Comparison of ENCODE assay signal across 8 cellular contexts in genomic region chr11:2419638-2420501, GRCh38. TPM values are rescaled to one million over a fixed set of nuclear protein-coding genes. Genes with fewer than 3 reads are reported as not detected.
DNase-seq lines count a peak whose midpoint lies in the region; ATAC-seq and TF ChIP-seq lines count a peak whose summit lies in the region.

No MANE protein-coding gene starts in this region.

- H3K4me3 ChIP-seq in PC-3 (ENCODE audit: low read length) (peak overlapping the region; percentile 13; the same call in 1 of the 2 replicates), neuron (ENCODE audit: low read length) (no peak overlapping the region), tibial nerve (no peak overlapping the region)

- no peaks in the 10 kb centered on the region for H3K9me3 Mint-ChIP-seq in CD4-positive, alpha-beta T cell
- no peaks in the 10 kb centered on the region for H3K9me3 Mint-ChIP-seq in activated T-helper 2 cell treated with anti-CD3 and anti-CD28 coated beads, Interferon-gamma antibody, Interleukin-2, Interleukin-4, amounts not matched to agents 10 μg/mL and 5 μg/mL and 100 μg/mL, durations not matched to agents 14 hours and 24 hours and 36 hours

- no peaks in the 10 kb centered on the region for H3K4me1 Mint-ChIP-seq in CD4-positive, alpha-beta T cell (ENCODE audit: low read depth)
- no peaks in the 10 kb centered on the region for H3K4me1 Mint-ChIP-seq in activated T-helper 2 cell treated with anti-CD3 and anti-CD28 coated beads, Interferon-gamma antibody, Interleukin-2, Interleukin-4, amounts not matched to agents 10 μg/mL and 5 μg/mL and 100 μg/mL, durations not matched to agents 14 hours and 24 hours and 36 hours (ENCODE audit: low read depth)

- H3K27ac ChIP-seq in CD4-positive, alpha-beta T cell (ENCODE audit: low read depth, low read length) = no peak overlapping the region
- H3K27ac ChIP-seq in PC-3 (ENCODE audit: low read length) (no peak overlapping the region), tibial nerve (peak overlapping the region in 1 of 4 donors; percentile 35)

- peak; percentile 35 for ATAC-seq in CD4-positive, alpha-beta T cell (ENCODE audit: poor library complexity)
- ATAC-seq in HG03354 (IDR thresholded peaks at IDR 0.05; ENCODE audit: poor library complexity, severe bottlenecking, unreplicated experiment) = peak; percentile 10
- ATAC-seq in PC-3 = peak; percentile 67
- ATAC-seq in GM21737 (IDR thresholded peaks at IDR 0.05; ENCODE audit: unreplicated experiment) = no peak

- H3K36me3 ChIP-seq in PC-3 (ENCODE audit: low read depth, low read length) (no peaks in the 10 kb centered on the region), neuron (ENCODE audit: insufficient read depth, low read length) (no peaks in the 10 kb centered on the region), tibial nerve (no peaks in the 10 kb centered on the region)

- H3K79me2 ChIP-seq in PC-3 (ENCODE audit: low read length) = no peaks in the 10 kb centered on the region

- no peaks in the 10 kb centered on the region for H3K36me3 Mint-ChIP-seq in CD4-positive, alpha-beta T cell (ENCODE audit: low read depth)
- H3K36me3 Mint-ChIP-seq in activated T-helper 2 cell treated with anti-CD3 and anti-CD28 coated beads, Interferon-gamma antibody, Interleukin-2, Interleukin-4, amounts not matched to agents 10 μg/mL and 5 μg/mL and 100 μg/mL, durations not matched to agents 14 hours and 24 hours and 36 hours (ENCODE audit: low read depth) = no peaks in the 10 kb centered on the region

- CTCF ChIA-PET in CD4-positive, alpha-beta T cell (lab: Charles Lee) = interaction anchor here (0.7 to 3.5 kb wide), 17 partner anchors 11 to 767 kb away, joined by 3 to 89 read pairs (median 4); partner anchors contain the start of genes C11orf21, TRPM5, TSPAN32 and TSSC4
- CTCF ChIA-PET in PC-3 (lab: Charles Lee) = interaction anchor here (0.6 to 2.4 kb wide), 7 partner anchors 19 to 143 kb away, joined by 3 to 44 read pairs (median 4); partner anchors contain the start of gene TSSC4

- TF ChIP-seq CTCF in CD4-positive, alpha-beta T cell (IDR thresholded peaks at IDR 0.05) = peak; percentile 75
- TF ChIP-seq CTCF in PC-3 (conservative IDR thresholded peaks at IDR 0.05; ENCODE audit: low read depth, low read length) = peak; percentile 83
- peak; percentile 75 to 91 (median 83) for TF ChIP-seq CTCF in tibial nerve (IDR thresholded peaks at IDR 0.05)

- no peak for TF ChIP-seq POLR2A in tibial nerve (IDR thresholded peaks at IDR 0.05)

- no peaks in the 10 kb centered on the region for H4K20me1 ChIP-seq in PC-3 (ENCODE audit: low read length)

- 45 to 52% methylated on average over 25 to 31 of the region's 36 CpGs for WGBS in tibial nerve, 2 donors

- no peaks in the 10 kb centered on the region for H3K27me3 ChIP-seq in CD4-positive, alpha-beta T cell (ENCODE audit: control insufficient read depth, insufficient read depth, low read length)
- no peaks in the 10 kb centered on the region for H3K27me3 ChIP-seq in PC-3 (ENCODE audit: low read length)
- H3K27me3 ChIP-seq in neuron (ENCODE audit: insufficient read depth, low read length) = no peaks in the 10 kb centered on the region
- H3K27me3 ChIP-seq in tibial nerve = peaks cover 0 to 4% of the 10 kb centered on the region in 2 donors

- H3K4me1 ChIP-seq in PC-3 (ENCODE audit: insufficient read depth, low read length) = 0 out of 2 replicates have a peak, but pooled peaks cover 3% of the 10 kb centered on the region
- H3K4me1 ChIP-seq in neuron (ENCODE audit: insufficient read depth, low read length) = peaks cover 3% of the 10 kb centered on the region
- peaks cover 0 to 15% (median 4%) of the 10 kb centered on the region in 4 donors for H3K4me1 ChIP-seq in tibial nerve

- H2AFZ ChIP-seq in PC-3 (ENCODE audit: low read length) (peak overlapping the region; percentile 62), neuron (ENCODE audit: low read depth, low read length) (peak overlapping the region; percentile 62)

- POLR2A ChIA-PET in CD4-positive, alpha-beta T cell (lab: Charles Lee) = interaction anchor here (1.3 kb wide), 1 partner anchor 224 kb away, joined by 3 read pairs; no protein-coding TSS in a partner anchor
- POLR2A ChIA-PET in PC-3 (lab: Charles Lee; ENCODE audit: unreplicated experiment) = interaction anchor here (0.6 kb wide), 1 partner anchor 572 kb away, joined by 5 read pairs; the partner anchor contains the start of gene NAP1L4

- TSS peak; percentile 24 for BruUV-seq in PC-3 (replicated peaks; lab: Mats Ljungman, UMichigan)

- no peaks in the 10 kb centered on the region for H3K27me3 Mint-ChIP-seq in CD4-positive, alpha-beta T cell
- H3K27me3 Mint-ChIP-seq in activated T-helper 2 cell treated with anti-CD3 and anti-CD28 coated beads, Interferon-gamma antibody, Interleukin-2, Interleukin-4, amounts not matched to agents 10 μg/mL and 5 μg/mL and 100 μg/mL, durations not matched to agents 14 hours and 24 hours and 36 hours (ENCODE audit: low read depth) = no peaks in the 10 kb centered on the region

- intact Hi-C loops in CD4-positive, alpha-beta T cell (cut with DNase I, micrococcal nuclease) = loop anchor here (1.0 kb wide), 4 partner anchors 115 to 254 kb away; no protein-coding TSS in a partner anchor
- intact Hi-C loops in PC-3 (cut with micrococcal nuclease) = loop anchor here (1.0 to 10.0 kb wide), 2 partner anchors 20 to 465 kb away; partner anchors contain the start of genes CDKN1C and TSSC4
- intact Hi-C loops in activated T-helper 2 cell treated with anti-CD3 and anti-CD28 coated beads, Interferon-gamma antibody, Interleukin-2, Interleukin-4, amounts not matched to agents 10 μg/mL and 5 μg/mL and 100 μg/mL, durations not matched to agents 14 hours and 24 hours and 36 hours (cut with micrococcal nuclease) = loop anchor here (1.0 to 2.0 kb wide), 3 partner anchors 115 to 233 kb away; no protein-coding TSS in a partner anchor

- no peak overlapping the region for H3K4me3 Mint-ChIP-seq in CD4-positive, alpha-beta T cell
- H3K4me3 Mint-ChIP-seq in activated T-helper 2 cell treated with anti-CD3 and anti-CD28 coated beads, Interferon-gamma antibody, Interleukin-2, Interleukin-4, amounts not matched to agents 10 μg/mL and 5 μg/mL and 100 μg/mL, durations not matched to agents 14 hours and 24 hours and 36 hours (ENCODE audit: low read depth) = no peak overlapping the region

- H3K9me2 ChIP-seq in PC-3 (replicated peaks; ENCODE audit: low read length) = no peaks in the 10 kb centered on the region

- peak in 1 of 2 donors; percentile 29 for TF ChIP-seq EP300 in tibial nerve (IDR thresholded peaks at IDR 0.05)

- no peak overlapping the region for H3K9ac ChIP-seq in PC-3 (ENCODE audit: low read length)

- no peaks in the 10 kb centered on the region for H3F3A ChIP-seq in PC-3 (ENCODE audit: low read length, unreplicated experiment)

- H3K27ac Mint-ChIP-seq in CD4-positive, alpha-beta T cell = no peak overlapping the region
- H3K27ac Mint-ChIP-seq in activated T-helper 2 cell treated with anti-CD3 and anti-CD28 coated beads, Interferon-gamma antibody, Interleukin-2, Interleukin-4, amounts not matched to agents 10 μg/mL and 5 μg/mL and 100 μg/mL, durations not matched to agents 14 hours and 24 hours and 36 hours = no peak overlapping the region

- DNase-seq in CD4-positive, alpha-beta T cell = peak in 9 of 10 experiments; percentile 39 to 69 (median 50)
- DNase-seq in PC-3 = peak; percentile 83
- peak; percentile 38 for DNase-seq in activated T-helper 2 cell treated with anti-CD3 and anti-CD28 coated beads, Interferon-gamma antibody, Interleukin-2, Interleukin-4, amounts not matched to agents 10 μg/mL and 5 μg/mL and 100 μg/mL, durations not matched to agents 14 hours and 24 hours and 36 hours (ENCODE audit: low spot score)
- DNase-seq in fibroblast of the conjunctiva (ENCODE audit: low read depth) = peak; percentile 62
- DNase-seq in tibial nerve (ENCODE audit: low spot score in 2 of 2) = peak; percentile 76 to 78

- H3K4me2 ChIP-seq in PC-3 (ENCODE audit: low read length) = peak overlapping the region; percentile 58

- H3K9me3 ChIP-seq in CD4-positive, alpha-beta T cell (ENCODE audit: control insufficient read depth, low read length) = no peaks in the 10 kb centered on the region
- H3K9me3 ChIP-seq in PC-3 (ENCODE audit: low read length) = no peaks in the 10 kb centered on the region
- no peaks in the 10 kb centered on the region for H3K9me3 ChIP-seq in neuron (ENCODE audit: low read length)
- H3K9me3 ChIP-seq in tibial nerve = no peaks in the 10 kb centered on the region

RNA-seq across cellular contexts. Expression of gene TSSC4, which starts 19.3 kb away (rescaled TPM):
- total RNA-seq in CD4-positive, alpha-beta T cell = 10 to 100 TPM; 47.5 to 50.0 TPM
- total RNA-seq in PC-3 (2014; rRNA removed) = 88.3 and 98.5 TPM in 2 replicates
- 46.6 and 48.9 TPM in 2 replicates for total RNA-seq in activated T-helper 2 cell treated with anti-CD3 and anti-CD28 coated beads, Interferon-gamma antibody, Interleukin-2, Interleukin-4, amounts not matched to agents 10 μg/mL and 5 μg/mL and 100 μg/mL, durations not matched to agents 14 hours and 24 hours and 36 hours
- 10 to 100 TPM; 44.8 to 54.3 (median 49.1) TPM for total RNA-seq in tibial nerve

RNA-seq across cellular contexts. Expression of gene TRPM5, which starts 24.4 kb away (rescaled TPM):
- total RNA-seq in CD4-positive, alpha-beta T cell = 1 to 10 TPM in 1 of 2 experiments, under 1 TPM in 1; 0.91 to 1.3 TPM
- total RNA-seq in PC-3 (2014; rRNA removed) (0.06 TPM in 1 of 2 replicates, not detected in the other), tibial nerve (not detected)
- total RNA-seq in activated T-helper 2 cell treated with anti-CD3 and anti-CD28 coated beads, Interferon-gamma antibody, Interleukin-2, Interleukin-4, amounts not matched to agents 10 μg/mL and 5 μg/mL and 100 μg/mL, durations not matched to agents 14 hours and 24 hours and 36 hours = not detected in 2 replicates

RNA-seq across cellular contexts. Expression of gene KCNQ1, which starts 24.9 kb away (rescaled TPM):
- 10 to 100 TPM; 31.3 to 33.1 TPM for total RNA-seq in CD4-positive, alpha-beta T cell
- 0.40 and 3.0 TPM in 2 replicates for total RNA-seq in PC-3 (2014; rRNA removed)
- total RNA-seq in activated T-helper 2 cell treated with anti-CD3 and anti-CD28 coated beads, Interferon-gamma antibody, Interleukin-2, Interleukin-4, amounts not matched to agents 10 μg/mL and 5 μg/mL and 100 μg/mL, durations not matched to agents 14 hours and 24 hours and 36 hours = 3.4 and 4.0 TPM in 2 replicates
- total RNA-seq in tibial nerve = 10 to 100 TPM in 1 of 4 donors, 1 to 10 TPM in 3; 3.5 to 11.4 (median 7.5) TPM

RNA-seq across cellular contexts. Expression of gene CD81, which starts 42.8 kb away (rescaled TPM):
- 100 to 1,000 TPM; 181 to 183 TPM for total RNA-seq in CD4-positive, alpha-beta T cell
- total RNA-seq in PC-3 (2014; rRNA removed) (134 and 140 TPM in 2 replicates), tibial nerve (100 to 1,000 TPM; 650 to 822 (median 674) TPM)
- total RNA-seq in activated T-helper 2 cell treated with anti-CD3 and anti-CD28 coated beads, Interferon-gamma antibody, Interleukin-2, Interleukin-4, amounts not matched to agents 10 μg/mL and 5 μg/mL and 100 μg/mL, durations not matched to agents 14 hours and 24 hours and 36 hours = 211 and 219 TPM in 2 replicates
